1 cellular context compared by ENCODE assay signal in genomic region chr1:196059210-196059609, GRCh38.
TF ChIP-seq lines count a peak whose summit lies in the region.

No MANE protein-coding gene starts in this region.

TF ChIP-seq in HepG2, 621 proteins besides CTCF, POLR2A, EP300 and RAD21 (continued from another document):
- no peak for TF ChIP-seq PRDM15 (CRISPR knock-in tag; IDR thresholded peaks at IDR 0.05)
- no peak for TF ChIP-seq DPF2 (CRISPR knock-in tag; IDR thresholded peaks at IDR 0.05; ENCODE audit: borderline replicate concordance, low read depth)
TF ChIP-seq in HepG2: peak in this region for 0.
